Comparison of ENCODE assay signal across 8 cellular contexts in the genomic region with DNA sequence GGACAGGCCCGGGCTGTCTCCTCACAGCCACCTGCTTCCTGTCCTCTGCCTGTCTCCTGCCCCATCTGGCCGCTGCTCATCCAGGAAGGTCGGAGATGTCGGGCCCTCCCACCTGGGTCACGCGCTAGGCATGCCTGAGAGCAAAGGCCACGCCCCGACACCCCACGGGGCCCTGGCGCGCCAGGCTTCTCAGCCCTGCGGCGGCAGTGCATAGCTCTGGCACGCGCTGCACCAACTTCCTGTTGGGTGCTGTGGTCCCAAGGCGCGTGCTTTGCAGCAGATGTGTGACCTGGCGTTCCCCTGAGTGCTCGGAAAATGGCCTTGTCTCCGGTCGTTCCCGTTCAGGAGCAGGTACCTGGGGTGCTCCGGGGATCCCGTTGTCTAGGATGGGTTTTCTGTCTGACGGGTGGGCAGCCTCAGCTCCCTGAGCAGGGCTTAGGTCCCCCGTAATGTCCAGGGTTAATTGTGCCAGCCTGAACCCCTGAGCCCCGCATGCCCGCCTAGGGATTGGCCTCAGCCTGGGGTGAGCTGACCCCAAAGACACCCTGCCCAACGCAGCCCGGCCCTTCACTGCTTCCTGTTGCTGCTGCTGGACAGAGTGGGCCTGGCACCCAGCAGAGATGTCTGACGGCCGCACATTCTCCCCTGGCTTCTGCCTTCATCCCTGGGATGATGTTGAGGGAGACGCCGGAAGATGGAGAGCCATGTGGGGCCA. TPM values are rescaled to one million over a fixed set of nuclear protein-coding genes. Genes with fewer than 3 reads are reported as not detected.
DNase-seq lines count a peak whose midpoint lies in the region; ATAC-seq and TF ChIP-seq lines count a peak whose summit lies in the region.

No MANE protein-coding gene starts in this region.

- BruUV-seq in IMR-90 (replicated peaks; lab: Mats Ljungman, UMichigan): no TSS peak

- no peak overlapping the region for H3K4ac ChIP-seq in IMR-90 (ENCODE audit: low read depth, low read length)

- dilution Hi-C loops in IMR-90 (cut with HindIII; ENCODE audit: low sequenced_read_pairs, unreplicated experiment): no loop called here

- 41% methylated on average over 11 of the region's 34 CpGs; no CpG with 5 or more reads in 1 of the 2 experiments for WGBS in IMR-90 (ENCODE audit: extremely low coverage in 2 of 2, insufficient read length in 1 of 2), 2 experiments

- H4K5ac ChIP-seq in IMR-90 (ENCODE audit: low read depth, low read length): no peak overlapping the region

- no peak overlapping the region for H2BK120ac ChIP-seq in IMR-90 (ENCODE audit: low read depth, low read length)

- H3K4me2 ChIP-seq in IMR-90 (ENCODE audit: low read depth, low read length): no peak overlapping the region

- no peaks in the 10 kb centered on the region for H3K36me3 ChIP-seq in IMR-90 (ENCODE audit: control insufficient read depth, insufficient read depth, low read length)

- no peaks in the 10 kb centered on the region for H3K9me1 ChIP-seq in IMR-90 (ENCODE audit: insufficient read depth, low read length)

- H3K79me1 ChIP-seq in IMR-90 (ENCODE audit: low read depth in 1 of 2, low read length in 2 of 2): no peaks in the 10 kb centered on the region

- H4K20me1 ChIP-seq in IMR-90 (ENCODE audit: insufficient read depth, low read length): no peaks in the 10 kb centered on the region; the same call in 1 of the 2 replicates

- in situ Hi-C loops in IMR-90 (cut with MboI; ENCODE audit: low sequenced_read_pairs): no loop called here

- H3K56ac ChIP-seq in IMR-90 (ENCODE audit: extremely low read depth, insufficient read depth, low read length): no peak overlapping the region

- H3K4me3 ChIP-seq in IMR-90 (ENCODE audit: insufficient read depth, low read depth, low read length): no peak overlapping the region

- H2BK5ac ChIP-seq in IMR-90 (ENCODE audit: low read depth, low read length, poor library complexity, severe bottlenecking): no peak overlapping the region

- H3K27ac ChIP-seq in IMR-90 (ENCODE audit: insufficient read depth, low read length): no peak overlapping the region

- no peak overlapping the region for H3K23ac ChIP-seq in IMR-90 (ENCODE audit: low read depth, low read length)

- intact Hi-C loops in IMR-90 (cut with micrococcal nuclease): no loop called here

- peak; percentile 84 for DNase-seq in EL
- peak; percentile 30 for DNase-seq in IMR-90
- peak; percentile 92 for DNase-seq in SIG-M5 treated with dmso at 0.1 percent for 504 hours (lab: John Stamatoyannopoulos, UW; ENCODE audit: unreplicated experiment)
- peak; percentile 71 to 89 (median 81) for DNase-seq in activated naive CD4-positive, alpha-beta T cell (lab: John Stamatoyannopoulos, UW)
- DNase-seq in iPS DF 19.7 (ENCODE audit: low read depth, low spot score): peak; percentile 28
- DNase-seq in stimulated activated CD4-positive, alpha-beta T cell treated with anti-CD3 and anti-CD28 coated beads, Interleukin-1b, Interleukin-23, amount 100 ng/mL, for 48 hours: peak; percentile 94
- no peak for DNase-seq in DMS114 treated with DMSO at 0.1 percent for 48 hours (lab: John Stamatoyannopoulos, UW; ENCODE audit: unreplicated experiment)

- H3K14ac ChIP-seq in IMR-90 (replicated peaks; ENCODE audit: low read depth, low read length): no peak overlapping the region

- ATAC-seq in GM21526 (IDR thresholded peaks at IDR 0.05; ENCODE audit: low FRiP score, unreplicated experiment): peak; percentile 81
- ATAC-seq in IMR-90 (ENCODE audit: low read depth): peak; percentile 61

- no peak overlapping the region for H4K91ac ChIP-seq in IMR-90 (ENCODE audit: insufficient read depth, low read depth, low read length)

- CTCF ChIA-PET in IMR-90 (lab: Yijun Ruan, JAX): no interaction called here

- H3K4me1 ChIP-seq in IMR-90 (ENCODE audit: control insufficient read depth, insufficient read depth, low read length): peaks cover 5% of the 10 kb centered on the region; the same call in 1 of the 2 replicates

- H2AFZ ChIP-seq in IMR-90 (replicated peaks; ENCODE audit: low read length, poor library complexity): peak overlapping the region; percentile 80

- no peak for TF ChIP-seq RAD21 in IMR-90 (IDR thresholded peaks at IDR 0.05; ENCODE audit: low read length)

- TF ChIP-seq POLR2A in IMR-90 (IDR thresholded peaks at IDR 0.05; ENCODE audit: low read depth, low read length): no peak

- H4K8ac ChIP-seq in IMR-90 (ENCODE audit: low read depth in 2 of 2, low read length in 2 of 2): no peak overlapping the region

- no peak overlapping the region for H2BK15ac ChIP-seq in IMR-90 (ENCODE audit: low read depth, low read length)

- no peak overlapping the region for H3K18ac ChIP-seq in IMR-90 (ENCODE audit: low read depth, low read length)

- no peaks in the 10 kb centered on the region for H3K9me3 ChIP-seq in IMR-90 (ENCODE audit: control insufficient read depth, insufficient read depth, low read length)

- no peak overlapping the region for H2AK5ac ChIP-seq in IMR-90 (ENCODE audit: low read depth, low read length)

- H3K27me3 ChIP-seq in IMR-90 (ENCODE audit: control insufficient read depth, insufficient read depth, low read length): no peaks in the 10 kb centered on the region; the same call in 1 of the 2 replicates

- H2BK20ac ChIP-seq in IMR-90 (ENCODE audit: low read depth, low read length): no peak overlapping the region

- peak overlapping the region; percentile 9 for H2AK9ac ChIP-seq in IMR-90 (replicated peaks; ENCODE audit: low read depth, low read length, poor library complexity)

- no peak overlapping the region for H3K9ac ChIP-seq in IMR-90 (ENCODE audit: low read depth, low read length)

- no peak for TF ChIP-seq CTCF in IMR-90 (conservative IDR thresholded peaks at IDR 0.05; ENCODE audit: low read depth, low read length)

- POLR2A ChIA-PET in IMR-90 (lab: Charles Lee; ENCODE audit: unreplicated experiment): no interaction called here

TF ChIP-seq in IMR-90, 13 proteins besides CTCF, POLR2A, EP300 and RAD21:
- TF ChIP-seq BHLHE40 (IDR thresholded peaks at IDR 0.05; ENCODE audit: low read depth, low read length) (peak; percentile 52), MAZ (IDR thresholded peaks at IDR 0.05; ENCODE audit: borderline replicate concordance, low read depth, low read length) (no peak)
- TF ChIP-seq, protein P1, sequence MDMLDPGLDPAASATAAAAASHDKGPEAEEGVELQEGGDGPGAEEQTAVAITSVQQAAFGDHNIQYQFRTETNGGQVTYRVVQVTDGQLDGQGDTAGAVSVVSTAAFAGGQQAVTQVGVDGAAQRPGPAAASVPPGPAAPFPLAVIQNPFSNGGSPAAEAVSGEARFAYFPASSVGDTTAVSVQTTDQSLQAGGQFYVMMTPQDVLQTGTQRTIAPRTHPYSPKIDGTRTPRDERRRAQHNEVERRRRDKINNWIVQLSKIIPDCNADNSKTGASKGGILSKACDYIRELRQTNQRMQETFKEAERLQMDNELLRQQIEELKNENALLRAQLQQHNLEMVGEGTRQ (IDR thresholded peaks at IDR 0.05; ENCODE audit: low read depth, low read length): no peak
- TF ChIP-seq, protein P2, sequence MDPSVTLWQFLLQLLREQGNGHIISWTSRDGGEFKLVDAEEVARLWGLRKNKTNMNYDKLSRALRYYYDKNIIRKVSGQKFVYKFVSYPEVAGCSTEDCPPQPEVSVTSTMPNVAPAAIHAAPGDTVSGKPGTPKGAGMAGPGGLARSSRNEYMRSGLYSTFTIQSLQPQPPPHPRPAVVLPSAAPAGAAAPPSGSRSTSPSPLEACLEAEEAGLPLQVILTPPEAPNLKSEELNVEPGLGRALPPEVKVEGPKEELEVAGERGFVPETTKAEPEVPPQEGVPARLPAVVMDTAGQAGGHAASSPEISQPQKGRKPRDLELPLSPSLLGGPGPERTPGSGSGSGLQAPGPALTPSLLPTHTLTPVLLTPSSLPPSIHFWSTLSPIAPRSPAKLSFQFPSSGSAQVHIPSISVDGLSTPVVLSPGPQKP (IDR thresholded peaks at IDR 0.05; ENCODE audit: borderline replicate concordance, low read depth, low read length): no peak
TF ChIP-seq in IMR-90: peak in this region for 1.

RNA-seq across cellular contexts. Expression of gene KCNAB2, which starts 19.4 kb away (rescaled TPM):
- total RNA-seq in IMR-90 (2012; rRNA removed): 1.1 and 1.3 TPM in 2 replicates
- 4.2 and 4.7 TPM in 2 replicates for polyA plus RNA-seq in IMR-90 (2012; rRNA removed)
- polyA plus RNA-seq in IMR-90 (2012; cell fraction: cytosol; rRNA removed): 3.1 and 4.9 TPM in 2 replicates
- 12.2 and 13.0 TPM in 2 replicates for polyA plus RNA-seq in IMR-90 (2012; cell fraction: nucleus; rRNA removed; ENCODE audit: low replicate concordance)

RNA-seq across cellular contexts. Expression of gene NPHP4, which starts 34.0 kb away (rescaled TPM):
- 1.4 and 2.0 TPM in 2 replicates for total RNA-seq in IMR-90 (2012; rRNA removed)
- 5.5 and 5.8 TPM in 2 replicates for polyA plus RNA-seq in IMR-90 (2012; rRNA removed)
- polyA plus RNA-seq in IMR-90 (2012; cell fraction: cytosol; rRNA removed): 2.2 and 4.1 TPM in 2 replicates
- 20.1 and 40.5 TPM in 2 replicates for polyA plus RNA-seq in IMR-90 (2012; cell fraction: nucleus; rRNA removed; ENCODE audit: low replicate concordance)
